Comparison of ENCODE assay signal across 9 cellular contexts in genomic region chr9:115649991-115650472, GRCh38.
A peak's percentile ranks its signal among the peaks of the same experiment; 100 is the strongest.
DNase-seq lines count a peak whose midpoint lies in the region; ATAC-seq lines count a peak whose summit lies in the region.
"Had no signal": no experiment of that assay in that cellular context is flagged by ENCODE, and none has a peak within 500 bp of the region (broad histone marks: within the 10 kb centered on the region; RNA-seq: fewer than 3 reads in every experiment).

No MANE protein-coding gene starts in this region.

- no peaks in the 10 kb centered on the region for H3K27me3 ChIP-seq in right cardiac atrium (ENCODE audit: control insufficient read depth, insufficient read depth)

- H3K27me3 Mint-ChIP-seq in effector memory CD8-positive, alpha-beta T cell: no peaks in the 10 kb centered on the region

- H3K4me3 ChIP-seq in right cardiac atrium (ENCODE audit: low read length): no peak overlapping the region

- WGBS in right cardiac atrium: 33% methylated on average over 9 of the region's 9 CpGs

- H3K27ac ChIP-seq in right cardiac atrium (ENCODE audit: low read length): peak overlapping the region; percentile 23

- intact Hi-C loops in right cardiac atrium (cut with DNase I): no loop called here
- intact Hi-C loops in posterior vena cava (cut with DNase I): no loop called here

- DNase-seq in AG20443 (ENCODE audit: low spot score) (peak; percentile 74), astrocyte of the hippocampus (ENCODE audit: low read depth, low spot score) (peak; percentile 93), right cardiac atrium (peak; percentile 70 to 87 (median 77)), posterior vena cava (ENCODE audit: low spot score) (peak; percentile 91), SW480 (ENCODE audit: low spot score) (no peak), DMS153 treated with DMSO at 0.1 percent for 48 hours (lab: John Stamatoyannopoulos, UW; ENCODE audit: unreplicated experiment) (no peak), SKM-1 (lab: John Stamatoyannopoulos, UW; ENCODE audit: unreplicated experiment) (no peak)
- DNase-seq in effector memory CD8-positive, alpha-beta T cell: no peak
- DNase-seq: NCI-H1930 had no signal

- H3K4me1 ChIP-seq in right cardiac atrium (ENCODE audit: control insufficient read depth, insufficient read depth, low read length): no peaks in the 10 kb centered on the region

- H3K9me3 ChIP-seq in right cardiac atrium (ENCODE audit: control insufficient read depth, low read length): no peaks in the 10 kb centered on the region

- peak; percentile 98 to 99 for ATAC-seq in right cardiac atrium
- ATAC-seq in effector memory CD8-positive, alpha-beta T cell (replicated peaks): no peak

- peaks cover 0 to 2% of the 10 kb centered on the region in 2 donors for H3K9me3 Mint-ChIP-seq in effector memory CD8-positive, alpha-beta T cell

- no peaks in the 10 kb centered on the region for H3K4me1 Mint-ChIP-seq in effector memory CD8-positive, alpha-beta T cell (ENCODE audit: low read depth in 2 of 2)

- no peak overlapping the region for H3K4me3 Mint-ChIP-seq in effector memory CD8-positive, alpha-beta T cell

- no peak overlapping the region for H3K27ac Mint-ChIP-seq in effector memory CD8-positive, alpha-beta T cell

- H3K36me3 Mint-ChIP-seq in effector memory CD8-positive, alpha-beta T cell (ENCODE audit: insufficient read depth): no peaks in the 10 kb centered on the region

Comparison
In these comparisons a context has a peak if more than half of its experiments do, and no peak if none do; other contexts are left out.
1. DNase-seq: peak in AG20443 (single experiment), astrocyte of the hippocampus (single experiment), right cardiac atrium (3 of 3) and posterior vena cava (single experiment); none in effector memory CD8-positive, alpha-beta T cell (0 of 3), SW480 (single experiment), DMS153 treated with DMSO at 0.1 percent for 48 hours (single experiment) and SKM-1 (single experiment).